1 cellular context compared by ENCODE assay signal in the genomic region with DNA sequence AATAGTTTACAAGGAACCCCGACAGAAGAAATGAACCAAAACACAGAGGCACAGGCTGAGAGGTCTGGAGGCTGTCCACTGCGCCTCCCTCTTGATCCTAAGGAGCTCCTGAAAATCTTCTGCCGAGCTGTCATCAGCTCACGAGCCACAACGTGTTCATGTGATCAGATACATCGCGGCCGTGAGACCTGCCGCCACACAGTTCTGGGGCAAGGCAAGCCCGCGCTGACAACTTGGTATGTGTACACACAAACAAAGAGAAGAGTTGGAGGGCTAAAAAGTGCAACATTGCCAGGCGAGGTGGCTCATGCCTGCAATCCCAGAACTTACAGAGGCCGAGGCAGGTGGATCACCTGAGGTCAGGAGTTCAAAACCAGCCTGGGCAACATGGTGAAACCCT.
TF ChIP-seq lines count a peak whose summit lies in the region.

No MANE protein-coding gene starts in this region.

TF ChIP-seq in K562, 482 proteins besides CTCF, POLR2A, EP300 and RAD21:
- peak; percentile 81 for TF ChIP-seq ZBTB33 (CRISPR knock-in tag; IDR thresholded peaks at IDR 0.05)
- TF ChIP-seq, protein P1, sequence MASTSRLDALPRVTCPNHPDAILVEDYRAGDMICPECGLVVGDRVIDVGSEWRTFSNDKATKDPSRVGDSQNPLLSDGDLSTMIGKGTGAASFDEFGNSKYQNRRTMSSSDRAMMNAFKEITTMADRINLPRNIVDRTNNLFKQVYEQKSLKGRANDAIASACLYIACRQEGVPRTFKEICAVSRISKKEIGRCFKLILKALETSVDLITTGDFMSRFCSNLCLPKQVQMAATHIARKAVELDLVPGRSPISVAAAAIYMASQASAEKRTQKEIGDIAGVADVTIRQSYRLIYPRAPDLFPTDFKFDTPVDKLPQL (IDR thresholded peaks at IDR 0.05; ENCODE audit: extremely low read depth, insufficient read length), result no peak
